Comparison of ENCODE assay signal across 8 cellular contexts in genomic region chr16:67562526-67562917, GRCh38. TPM values are rescaled to one million over a fixed set of nuclear protein-coding genes. Genes with fewer than 3 reads are reported as not detected.
A peak's percentile ranks its signal among the peaks of the same experiment; 100 is the strongest.
DNase-seq lines count a peak whose midpoint lies in the region; ATAC-seq and TF ChIP-seq lines count a peak whose summit lies in the region.

Gene CTCF, plus strand, starts transcription at chr16:67562526. Its CDS starts 48,307 bp downstream, at chr16:67610833.

- H3K9me3 ChIP-seq in liver (ENCODE audit: control insufficient read depth in 4 of 4, low read length in 3 of 4): no peaks in the 10 kb centered on the region

- under 1% methylated on average over 62 of the region's 62 CpGs for WGBS in liver

- peak; percentile 80 for TF ChIP-seq CTCF in 22Rv1 (IDR thresholded peaks at IDR 0.05)
- TF ChIP-seq CTCF in GM13977 (IDR thresholded peaks at IDR 0.05; ENCODE audit: extremely low read depth, insufficient read depth, missing control alignments): peak; percentile 69
- TF ChIP-seq CTCF in WI38 (IDR thresholded peaks at IDR 0.05; ENCODE audit: low read depth, low read length): peak; percentile 51
- peak; percentile 54 for TF ChIP-seq CTCF in liver (IDR thresholded peaks at IDR 0.05; ENCODE audit: low read depth, low read length, missing input control)

- H3K4me1 ChIP-seq in liver (ENCODE audit: control insufficient read depth in 4 of 4, insufficient read depth in 4 of 4, low read length in 3 of 4): peaks cover 4 to 37% (median 29%) of the 10 kb centered on the region in 4 donors

- no peaks in the 10 kb centered on the region for H3K27me3 ChIP-seq in liver (ENCODE audit: control insufficient read depth in 4 of 4, insufficient read depth in 4 of 4, low read length in 3 of 4)

- DNase-seq in GM13977 (ENCODE audit: low spot score): peak; percentile 86
- DNase-seq in NCI-H187 treated with DMSO at 0.1 percent for 48 hours (lab: John Stamatoyannopoulos, UW): peak; percentile 21
- peak; percentile 87 for DNase-seq in dermis blood vessel endothelial cell
- peak; percentile 60 to 74 for DNase-seq in stimulated activated CD4-positive, alpha-beta T cell treated with anti-CD3 and anti-CD28 coated beads, Interleukin-4, amount 100 ng/mL, for 48 hours (ENCODE audit: low read depth in 2 of 2)

- H3K27ac ChIP-seq in 22Rv1 (peak within 1 kb of the TSS; percentile 99), liver (ENCODE audit: low read depth in 1 of 2, low read length in 2 of 2) (peak within 1 kb of the TSS; percentile 94 to 96)

- H3K9ac ChIP-seq in liver (ENCODE audit: low read depth in 1 of 2, low read length in 2 of 2): peak within 1 kb of the TSS; percentile 52 to 80

- H3K36me3 ChIP-seq in liver (ENCODE audit: control insufficient read depth in 4 of 4, insufficient read depth in 3 of 4, low read depth in 1 of 4, low read length in 3 of 4): no peaks in the 10 kb centered on the region

- ATAC-seq in HG02884 (IDR thresholded peaks at IDR 0.05; ENCODE audit: unreplicated experiment): peak; percentile 33

- in situ Hi-C loops in GM13977 (cut with MboI; ENCODE audit: low pct_unique_long_range_greater_than_20kb, low sequenced_read_pairs, unreplicated experiment): no loop called here

- peak in 1 of 2 donors; percentile 38 for TF ChIP-seq RAD21 in liver (IDR thresholded peaks at IDR 0.05)

- H3K4me3 ChIP-seq in WI38 (ENCODE audit: low read depth, low read length): peak within 1 kb of the TSS; percentile 82
- peak within 1 kb of the TSS; percentile 77 to 97 (median 85) for H3K4me3 ChIP-seq in liver (ENCODE audit: low read depth in 1 of 3, low read length in 3 of 3)

TF ChIP-seq in liver, 16 proteins besides CTCF, POLR2A, EP300 and RAD21:
- TF ChIP-seq YY1 (IDR thresholded peaks at IDR 0.05) (peak; percentile 89), EGR1 (IDR thresholded peaks at IDR 0.05; ENCODE audit: low read depth in 2 of 2) (no peak)

RNA-seq across cellular contexts. Expression of gene CTCF, which starts in this region (rescaled TPM):
- total RNA-seq in dermis blood vessel endothelial cell: 30.3 and 36.3 TPM in 2 replicates
- 10 to 100 TPM; 16.1 to 35.3 TPM for total RNA-seq in liver
- polyA plus RNA-seq in liver: 10 to 100 TPM; 10.1 to 14.9 TPM

Comparison
In these comparisons a context has a peak if more than half of its experiments do, and no peak if none do; other contexts are left out.
1. Peak in every context shown above with its lines: DNase-seq, ATAC-seq, H3K4me3 ChIP-seq and H3K27ac ChIP-seq.
2. DNase-seq: peak in every context shown above with its lines; median percentile 87 in dermis blood vessel endothelial cell; 86 in GM13977; 67 in stimulated activated CD4-positive, alpha-beta T cell treated with anti-CD3 and anti-CD28 coated beads, Interleukin-4, amount 100 ng/mL, for 48 hours; 21 in NCI-H187 treated with DMSO at 0.1 percent for 48 hours.